ENCODE assay signal across 15 cellular contexts in genomic region chr2:53498210-53498609, GRCh38.
DNase-seq lines count a peak whose midpoint lies in the region; ATAC-seq and TF ChIP-seq lines count a peak whose summit lies in the region.
"Had no signal": no experiment of that assay in that cellular context is flagged by ENCODE, and none has a peak within 500 bp of the region (broad histone marks: within the 10 kb centered on the region; RNA-seq: fewer than 3 reads in every experiment).

No MANE protein-coding gene starts in this region.

- no peaks in the 10 kb centered on the region for H4K20me1 ChIP-seq in OCI-LY7 (ENCODE audit: insufficient read depth, low read length)

- no peaks in the 10 kb centered on the region for H3K9me2 ChIP-seq in OCI-LY7 (ENCODE audit: insufficient read depth, low read length)
- H3K9me2 ChIP-seq: SK-N-SH had no signal

- no peak overlapping the region for H3K4me2 ChIP-seq in OCI-LY7 (ENCODE audit: low read length)
- H3K4me2 ChIP-seq: SK-N-SH had no signal

- H3K9me3 Mint-ChIP-seq in natural killer cell treated with Interleukin-12 subunit alpha and Interleukin-12 subunit beta and Interleukin-15 and Interleukin-18, amount 100 ng/mL, for 72 hours, result no peaks in the 10 kb centered on the region
- H3K9me3 Mint-ChIP-seq: type B pancreatic cell had no signal

- H3K4me3 Mint-ChIP-seq in natural killer cell treated with Interleukin-12 subunit alpha and Interleukin-12 subunit beta and Interleukin-15 and Interleukin-18, amount 100 ng/mL, for 72 hours, result no peak overlapping the region
- H3K4me3 Mint-ChIP-seq: IgD-negative memory B cell, naive B cell, type B pancreatic cell had no signal

- DNase-seq in Right ventricle myocardium inferior (ENCODE audit: missing footprints) (no peak), left ventricle myocardium inferior (no peak), coronary artery (ENCODE audit: low spot score) (no peak), lung (ENCODE audit: low spot score) (peak; percentile 32), upper lobe of right lung (no peak), OCI-LY7 (ENCODE audit: low spot score) (no peak), DMS79 (lab: John Stamatoyannopoulos, UW) (no peak)
- no peak for DNase-seq in natural killer cell treated with Interleukin-12 subunit alpha and Interleukin-12 subunit beta and Interleukin-15 and Interleukin-18, amount 100 ng/mL, for 72 hours (ENCODE audit: low spot score)
- DNase-seq: amygdala, naive B cell, NCI-H1694, SK-N-SH, small intestine had no signal

- intact Hi-C loops in Right ventricle myocardium inferior (cut with DNase I), result no loop called here
- intact Hi-C loops in left ventricle myocardium inferior (cut with micrococcal nuclease), result no loop called here
- intact Hi-C loops in upper lobe of right lung (cut with DNase I), result no loop called here
- intact Hi-C loops in OCI-LY7 (cut with micrococcal nuclease; ENCODE audit: unreplicated experiment), result no loop called here

- no peaks in the 10 kb centered on the region for H3K4me1 Mint-ChIP-seq in natural killer cell treated with Interleukin-12 subunit alpha and Interleukin-12 subunit beta and Interleukin-15 and Interleukin-18, amount 100 ng/mL, for 72 hours (ENCODE audit: low read depth in 2 of 2)
- H3K4me1 Mint-ChIP-seq: IgD-negative memory B cell, naive B cell had no signal

- H2AFZ ChIP-seq in OCI-LY7 (ENCODE audit: low read length), result no peak overlapping the region

- H3K27me3 ChIP-seq in left ventricle myocardium inferior (ENCODE audit: low read depth) (no peaks in the 10 kb centered on the region), lung (ENCODE audit: control insufficient read depth, insufficient read depth) (no peaks in the 10 kb centered on the region), upper lobe of right lung (no peaks in the 10 kb centered on the region)

- peaks cover 0 to 6% of the 10 kb centered on the region in 2 donors for H3K27me3 Mint-ChIP-seq in natural killer cell treated with Interleukin-12 subunit alpha and Interleukin-12 subunit beta and Interleukin-15 and Interleukin-18, amount 100 ng/mL, for 72 hours
- H3K27me3 Mint-ChIP-seq: type B pancreatic cell had no signal

- H3K27ac Mint-ChIP-seq in natural killer cell treated with Interleukin-12 subunit alpha and Interleukin-12 subunit beta and Interleukin-15 and Interleukin-18, amount 100 ng/mL, for 72 hours, result no peak overlapping the region
- H3K27ac Mint-ChIP-seq: IgD-negative memory B cell, naive B cell, type B pancreatic cell had no signal

- no peaks in the 10 kb centered on the region for H3K36me3 Mint-ChIP-seq in natural killer cell treated with Interleukin-12 subunit alpha and Interleukin-12 subunit beta and Interleukin-15 and Interleukin-18, amount 100 ng/mL, for 72 hours
- H3K36me3 Mint-ChIP-seq: naive B cell, type B pancreatic cell had no signal

- POLR2A ChIA-PET in OCI-LY7 (lab: Charles Lee), result interaction anchor here (0.6 kb wide), 1 partner anchor 49 kb away, joined by 3 read pairs; no protein-coding TSS in a partner anchor

- no peaks in the 10 kb centered on the region for H3K79me2 ChIP-seq in OCI-LY7 (ENCODE audit: insufficient read depth, low read depth, low read length)

- H3K9me3 ChIP-seq in left ventricle myocardium inferior (replicated peaks) (no peaks in the 10 kb centered on the region), lung (ENCODE audit: control insufficient read depth in 2 of 2, insufficient read depth in 1 of 2, low read length in 1 of 2) (no peaks in the 10 kb centered on the region), upper lobe of right lung (no peaks in the 10 kb centered on the region), OCI-LY7 (ENCODE audit: low read length) (no peaks in the 10 kb centered on the region)
- H3K9me3 ChIP-seq: SK-N-SH had no signal

- H3K4me3 ChIP-seq in left ventricle myocardium inferior (no peak overlapping the region), coronary artery (no peak overlapping the region), lung (no peak overlapping the region), upper lobe of right lung (no peak overlapping the region), OCI-LY7 (ENCODE audit: low read depth, low read length, poor library complexity, severe bottlenecking) (no peak overlapping the region)

- H3K36me3 ChIP-seq in left ventricle myocardium inferior (no peaks in the 10 kb centered on the region), lung (ENCODE audit: control insufficient read depth in 2 of 2, insufficient read depth in 2 of 2, low read length in 2 of 2) (no peaks in the 10 kb centered on the region), upper lobe of right lung (no peaks in the 10 kb centered on the region), OCI-LY7 (ENCODE audit: insufficient read depth, low read length) (no peaks in the 10 kb centered on the region)

- H3K4me1 ChIP-seq in left ventricle myocardium inferior (peaks cover 24% of the 10 kb centered on the region), lung (ENCODE audit: control insufficient read depth in 2 of 2, insufficient read depth in 2 of 2, low read length in 2 of 2) (peaks cover 0 to 4% of the 10 kb centered on the region in 2 donors), upper lobe of right lung (peaks cover 28% of the 10 kb centered on the region), OCI-LY7 (ENCODE audit: insufficient read depth, low read length, poor library complexity, severe bottlenecking) (no peaks in the 10 kb centered on the region)

- TF ChIP-seq CTCF in left ventricle myocardium inferior (IDR thresholded peaks at IDR 0.05; ENCODE audit: borderline replicate concordance) (no peak), coronary artery (IDR thresholded peaks at IDR 0.05) (no peak), lung (IDR thresholded peaks at IDR 0.05; ENCODE audit: control extremely low read depth, extremely low read depth) (no peak), upper lobe of right lung (IDR thresholded peaks at IDR 0.05) (no peak), OCI-LY7 (conservative IDR thresholded peaks at IDR 0.05; ENCODE audit: low read length) (no peak)

- no TSS peak for BruUV-seq in OCI-LY7 (replicated peaks; lab: Mats Ljungman, UMichigan)

- 41 to 69% methylated on average over 1 of the region's 1 CpG for WGBS in lung, 2 donors

- CTCF ChIA-PET in OCI-LY7 (lab: Charles Lee; ENCODE audit: unreplicated experiment), result no interaction called here

- H3K27ac ChIP-seq in left ventricle myocardium inferior (replicated peaks) (no peak overlapping the region), coronary artery (peak overlapping the region; percentile 64 to 87), lung (ENCODE audit: low read depth in 1 of 2, low read length in 1 of 2) (no peak overlapping the region), upper lobe of right lung (peak overlapping the region; percentile 43), OCI-LY7 (ENCODE audit: low read depth, low read length, poor library complexity, severe bottlenecking) (no peak overlapping the region)

- ATAC-seq in Right ventricle myocardium inferior (peak; percentile 52), lung (ENCODE audit: insufficient read depth, low FRiP score) (peak; percentile 36), upper lobe of right lung (peak; percentile 76)
- ATAC-seq in natural killer cell treated with Interleukin-12 subunit alpha and Interleukin-12 subunit beta and Interleukin-15 and Interleukin-18, amount 100 ng/mL, for 72 hours, result no peak

Comparison
In these comparisons a context has a peak if more than half of its experiments do, and no peak if none do; other contexts are left out.
1. ATAC-seq: peak in Right ventricle myocardium inferior (single experiment), lung (single experiment) and upper lobe of right lung (single experiment); none in natural killer cell treated with Interleukin-12 subunit alpha and Interleukin-12 subunit beta and Interleukin-15 and Interleukin-18, amount 100 ng/mL, for 72 hours (0 of 2).
2. H3K27ac ChIP-seq: peak in coronary artery (2 of 2) and upper lobe of right lung (single experiment); none in left ventricle myocardium inferior (single experiment), lung (0 of 2) and OCI-LY7 (single experiment).